ENCODE assay signal across 9 cellular contexts in genomic region chr2:149586063-149586462, GRCh38. TPM values are rescaled to one million over a fixed set of nuclear protein-coding genes. Genes with fewer than 3 reads are reported as not detected.
DNase-seq lines count a peak whose midpoint lies in the region; ATAC-seq, FAIRE-seq and TF ChIP-seq lines count a peak whose summit lies in the region.
"Had no signal": no experiment of that assay in that cellular context is flagged by ENCODE, and none has a peak within 500 bp of the region (broad histone marks: within the 10 kb centered on the region; RNA-seq: fewer than 3 reads in every experiment).

No MANE protein-coding gene starts in this region.

- H3K79me2 ChIP-seq in KMS-11 (ENCODE audit: insufficient read depth, low read depth), result peaks cover 51% of the 10 kb centered on the region

- peaks cover 26% of the 10 kb centered on the region for H3K4me1 ChIP-seq in KMS-11 (ENCODE audit: low read depth, poor library complexity, severe bottlenecking)
- H3K4me1 ChIP-seq in naive thymus-derived CD4-positive, alpha-beta T cell (ENCODE audit: control insufficient read depth in 2 of 2, insufficient read depth in 2 of 2, low read length in 2 of 2), result peaks cover 23 to 39% of the 10 kb centered on the region in 2 donors

- H3K36me3 Mint-ChIP-seq in central memory CD8-positive, alpha-beta T cell (ENCODE audit: insufficient read depth), result peaks cover 39% of the 10 kb centered on the region
- peaks cover 4 to 27% (median 15%) of the 10 kb centered on the region in 5 donors for H3K36me3 Mint-ChIP-seq in naive thymus-derived CD4-positive, alpha-beta T cell

- intact Hi-C loops in naive thymus-derived CD4-positive, alpha-beta T cell (cut with micrococcal nuclease), result loop anchor here (2.0 to 10.0 kb wide), 7 partner anchors 13 to 1744 kb away; partner anchors contain the start of genes NMI (in 2 of the 2), KIF5C (in 1 of the 2) and RBM43 (in 1 of the 2)

- no peak overlapping the region for H2AFZ ChIP-seq in KMS-11 (ENCODE audit: low read depth)

- no peak for FAIRE-seq in HTR-8/SVneo (lab: Jason Lieb, UNC)

- H4K20me1 ChIP-seq in KMS-11 (ENCODE audit: insufficient read depth), result no peaks in the 10 kb centered on the region

- H3K9me3 Mint-ChIP-seq in central memory CD8-positive, alpha-beta T cell, result no peaks in the 10 kb centered on the region
- peaks cover 0 to 7% (median 0%) of the 10 kb centered on the region in 11 donors for H3K9me3 Mint-ChIP-seq in naive thymus-derived CD4-positive, alpha-beta T cell

- peak overlapping the region; percentile 46 for H3K27ac Mint-ChIP-seq in central memory CD8-positive, alpha-beta T cell (ENCODE audit: low read depth)
- peak overlapping the region; percentile 40 to 100 (median 79) for H3K27ac Mint-ChIP-seq in naive thymus-derived CD4-positive, alpha-beta T cell

- no peak for ATAC-seq in central memory CD8-positive, alpha-beta T cell (replicated peaks; ENCODE audit: extremely low read depth, poor library complexity, severe bottlenecking)
- ATAC-seq in naive thymus-derived CD4-positive, alpha-beta T cell, result no peak
- ATAC-seq in esophagus mucosa, result no peak

- H3K27me3 ChIP-seq in KMS-11 (ENCODE audit: insufficient read depth, low read depth), result no peaks in the 10 kb centered on the region
- no peaks in the 10 kb centered on the region for H3K27me3 ChIP-seq in naive thymus-derived CD4-positive, alpha-beta T cell (ENCODE audit: control insufficient read depth in 2 of 2, insufficient read depth in 2 of 2, low read length in 2 of 2)

- peak overlapping the region; percentile 92 for H3K4me2 ChIP-seq in KMS-11

- peaks cover 3% of the 10 kb centered on the region for H3K36me3 ChIP-seq in KMS-11 (ENCODE audit: insufficient read depth)
- peaks cover 4 to 14% (median 6%) of the 10 kb centered on the region in 3 experiments for H3K36me3 ChIP-seq in naive thymus-derived CD4-positive, alpha-beta T cell (ENCODE audit: control insufficient read depth in 2 of 3, insufficient read depth in 3 of 3, low read length in 3 of 3)

- TF ChIP-seq CTCF in AG10803 (conservative IDR thresholded peaks at IDR 0.05; ENCODE audit: low read length) (no peak), KMS-11 (conservative IDR thresholded peaks at IDR 0.05; ENCODE audit: low read depth, low read length) (no peak)

- peak overlapping the region; percentile 95 for H3K4me3 Mint-ChIP-seq in central memory CD8-positive, alpha-beta T cell
- peak overlapping the region; percentile 95 to 99 (median 97) for H3K4me3 Mint-ChIP-seq in naive thymus-derived CD4-positive, alpha-beta T cell

- POLR2A ChIA-PET in naive thymus-derived CD4-positive, alpha-beta T cell (lab: Charles Lee), result interaction anchor here (0.6 to 1.8 kb wide), 6 partner anchors 11 to 1824 kb away, joined by 3 to 23 read pairs (median 4); partner anchors contain the start of genes RBM43 and RIF1

- CTCF ChIA-PET in naive thymus-derived CD4-positive, alpha-beta T cell (lab: Charles Lee), result interaction anchor here (0.8 kb wide), 1 partner anchor 1467 kb away, joined by 4 read pairs; no protein-coding TSS in a partner anchor

- peaks cover 46% of the 10 kb centered on the region for H3K4me1 Mint-ChIP-seq in central memory CD8-positive, alpha-beta T cell
- peaks cover 36 to 71% (median 62%) of the 10 kb centered on the region in 7 donors for H3K4me1 Mint-ChIP-seq in naive thymus-derived CD4-positive, alpha-beta T cell

- peak overlapping the region; percentile 99; the same call in 1 of the 2 replicates for H3K9ac ChIP-seq in KMS-11

- H3K27me3 Mint-ChIP-seq in central memory CD8-positive, alpha-beta T cell, result peaks cover 17% of the 10 kb centered on the region
- peaks cover 13 to 23% (median 19%) of the 10 kb centered on the region in 5 donors for H3K27me3 Mint-ChIP-seq in naive thymus-derived CD4-positive, alpha-beta T cell

- no peaks in the 10 kb centered on the region for H3K9me3 ChIP-seq in naive thymus-derived CD4-positive, alpha-beta T cell (ENCODE audit: control insufficient read depth in 2 of 3, low read length in 3 of 3)

- DNase-seq in AG10803 (ENCODE audit: low read depth) (no peak), HTR-8/SVneo (ENCODE audit: insufficient read length, low spot score) (no peak), NCI-H1105 (lab: John Stamatoyannopoulos, UW) (no peak)
- no peak for DNase-seq in central memory CD8-positive, alpha-beta T cell (ENCODE audit: low spot score in 2 of 2)
- no peak for DNase-seq in naive thymus-derived CD4-positive, alpha-beta T cell
- DNase-seq in activated CD4-positive, CD25-positive, alpha-beta regulatory T cell treated with anti-CD3 and anti-CD28 coated beads, Interleukin-2, amount 50 U/mL, for 72 hours, result no peak
- DNase-seq: anterior cingulate cortex had no signal

- H3K4me3 ChIP-seq in AG10803 (ENCODE audit: low read length), result peak overlapping the region; percentile 93
- no peak overlapping the region for H3K4me3 ChIP-seq in KMS-11 (IDR thresholded peaks at IDR 0.05; ENCODE audit: insufficient read depth, low read depth, low read length)
- H3K4me3 ChIP-seq in naive thymus-derived CD4-positive, alpha-beta T cell (ENCODE audit: low read length), result peak overlapping the region; percentile 97

- no peak overlapping the region for H3K27ac ChIP-seq in KMS-11
- H3K27ac ChIP-seq in naive thymus-derived CD4-positive, alpha-beta T cell (ENCODE audit: low read depth, low read length), result peak overlapping the region; percentile 93

RNA-seq across cellular contexts. Expression of gene MMADHC, which starts 1.5 kb away (rescaled TPM):
- 10 to 100 TPM; 53.3 to 93.4 (median 66.6) TPM for total RNA-seq in naive thymus-derived CD4-positive, alpha-beta T cell
- polyA plus RNA-seq in naive thymus-derived CD4-positive, alpha-beta T cell, result 100 to 1,000 TPM; 141 to 157 TPM
- 86.5 TPM for total RNA-seq in esophagus mucosa
